Comparison of ENCODE assay signal across 13 cellular contexts in genomic region chrX:70176938-70177533, GRCh38. TPM values are rescaled to one million over a fixed set of nuclear protein-coding genes. Genes with fewer than 3 reads are reported as not detected.
DNase-seq lines count a peak whose midpoint lies in the region; ATAC-seq and TF ChIP-seq lines count a peak whose summit lies in the region.
"Had no signal": no experiment of that assay in that cellular context is flagged by ENCODE, and none has a peak within 500 bp of the region (broad histone marks: within the 10 kb centered on the region; RNA-seq: fewer than 3 reads in every experiment).

Gene DGAT2L6 (plus strand): TSS chrX:70177483. CDS start chrX:70177583, 100 bp downstream.

- no peak within 1 kb of the TSS for H2BK12ac ChIP-seq in H9 (ENCODE audit: insufficient read length, low read depth, low read length)

- no peaks in the 10 kb centered on the region for H3K9me3 ChIP-seq in A673 (ENCODE audit: low read depth, low read length, poor library complexity, severe bottlenecking)
- H3K9me3 ChIP-seq in H9 (ENCODE audit: control insufficient read depth, low read depth, low read length) = peaks cover 48% of the 10 kb centered on the region
- H3K9me3 ChIP-seq: thyroid gland had no signal

- no peak within 1 kb of the TSS for H3K4me3 ChIP-seq in A673 (ENCODE audit: low read depth, low read length, poor library complexity, severe bottlenecking)
- H3K4me3 ChIP-seq: thyroid gland had no signal

- H3K27me3 Mint-ChIP-seq in H9 (ENCODE audit: low read depth) = peaks cover 2% of the 10 kb centered on the region

- ATAC-seq in GM18868 (IDR thresholded peaks at IDR 0.05; ENCODE audit: unreplicated experiment) (peak; percentile 83), HG02642 (IDR thresholded peaks at IDR 0.05; ENCODE audit: poor library complexity, unreplicated experiment) (peak; percentile 57)
- ATAC-seq: natural killer cell treated with Interleukin-12 subunit alpha and Interleukin-12 subunit beta and Interleukin-15 and Interleukin-18, amount 100 ng/mL, for 72 hours had no signal

- intact Hi-C loops in A673 (cut with micrococcal nuclease; ENCODE audit: unreplicated experiment) = no loop called here

- H2AK5ac ChIP-seq in H9 (ENCODE audit: insufficient read length, low read length) = no peak within 1 kb of the TSS

- peaks cover 71 to 83% of the 10 kb centered on the region in 2 experiments for H3K9me3 Mint-ChIP-seq in H9
- H3K9me3 Mint-ChIP-seq: natural killer cell treated with Interleukin-12 subunit alpha and Interleukin-12 subunit beta and Interleukin-15 and Interleukin-18, amount 100 ng/mL, for 72 hours had no signal

- H3K23ac ChIP-seq in H9 (ENCODE audit: insufficient read length, low read depth, low read length) = no peak within 1 kb of the TSS

- H3K27ac Mint-ChIP-seq in H9 = no peak within 1 kb of the TSS
- H3K27ac Mint-ChIP-seq: natural killer cell treated with Interleukin-12 subunit alpha and Interleukin-12 subunit beta and Interleukin-15 and Interleukin-18, amount 100 ng/mL, for 72 hours had no signal

- peaks cover 0 to 5% (median 0%) of the 10 kb centered on the region in 3 experiments; a peak in 3 of 7 replicates for H3K36me3 Mint-ChIP-seq in H9 (ENCODE audit: insufficient read depth in 1 of 3, low read depth in 3 of 3)
- H3K36me3 Mint-ChIP-seq: natural killer cell treated with Interleukin-12 subunit alpha and Interleukin-12 subunit beta and Interleukin-15 and Interleukin-18, amount 100 ng/mL, for 72 hours had no signal

- no peak within 1 kb of the TSS for H3K9ac ChIP-seq in H9 (ENCODE audit: extremely low read depth, insufficient read length, low read length)

- H3K4ac ChIP-seq in H9 (ENCODE audit: low read depth, low read length) = no peak within 1 kb of the TSS

- no CpG with 5 or more reads among the region's 7 CpGs for WGBS in H9 (ENCODE audit: extremely low coverage, insufficient read length, low lambda C conversion rate)

- H3K36me3 ChIP-seq in A673 (ENCODE audit: insufficient read depth, low read length, poor library complexity, severe bottlenecking) = no peaks in the 10 kb centered on the region
- H3K36me3 ChIP-seq: thyroid gland had no signal

- H3K14ac ChIP-seq in H9 (ENCODE audit: insufficient read depth, low read length) = no peak within 1 kb of the TSS

- no peaks in the 10 kb centered on the region; the same call in 1 of the 2 replicates for H3K79me2 ChIP-seq in H9 (ENCODE audit: insufficient read depth, low read length)

- H2BK15ac ChIP-seq in H9 (ENCODE audit: low read depth, low read length) = no peak within 1 kb of the TSS

- H3K79me1 ChIP-seq in H9 (ENCODE audit: insufficient read depth, low read depth, low read length, poor library complexity, severe bottlenecking) = no peaks in the 10 kb centered on the region

- H3K4me1 Mint-ChIP-seq in H9 = peaks cover 22 to 23% of the 10 kb centered on the region in 2 experiments

- no peak within 1 kb of the TSS for H4K8ac ChIP-seq in H9 (replicated peaks; ENCODE audit: insufficient read length, low read depth, low read length)

- H4K5ac ChIP-seq in H9 (ENCODE audit: insufficient read length, low read depth, low read length) = no peak within 1 kb of the TSS

- H3K27me3 ChIP-seq in A673 (replicated peaks; ENCODE audit: insufficient read depth, low read depth, low read length, poor library complexity) (no peaks in the 10 kb centered on the region), H9 (ENCODE audit: insufficient read depth, low read length) (no peaks in the 10 kb centered on the region)
- H3K27me3 ChIP-seq: thyroid gland had no signal

- no peak within 1 kb of the TSS for H2BK20ac ChIP-seq in H9 (ENCODE audit: low read depth, low read length, poor library complexity, severe bottlenecking)

- H3K4me2 ChIP-seq in H9 (ENCODE audit: insufficient read depth, insufficient read length, low read length) = no peak within 1 kb of the TSS

- H3K23me2 ChIP-seq in H9 (ENCODE audit: insufficient read length, low read depth, low read length, poor library complexity, severe bottlenecking) = no peaks in the 10 kb centered on the region

- BruUV-seq in A673 (replicated peaks; lab: Mats Ljungman, UMichigan) = no TSS peak

- H3T11ph ChIP-seq in H9 (ENCODE audit: low read length) = no peak within 1 kb of the TSS

- POLR2A ChIA-PET in A673 (lab: Charles Lee; ENCODE audit: low non-redundant PET) (no interaction called here), RWPE1 (lab: Yijun Ruan, JAX; ENCODE audit: low non-redundant PET) (no interaction called here)

- H4K91ac ChIP-seq in H9 (ENCODE audit: insufficient read length, low read depth, low read length) = no peak within 1 kb of the TSS

- H3K27ac ChIP-seq in A673 (ENCODE audit: low read depth, low read length, poor library complexity, severe bottlenecking) (peak within 1 kb of the TSS; percentile 46), RWPE1 (no peak within 1 kb of the TSS), H9 (ENCODE audit: insufficient read length, low read depth, low read length) (no peak within 1 kb of the TSS)
- H3K27ac ChIP-seq: thyroid gland had no signal

- no peak within 1 kb of the TSS for H3K18ac ChIP-seq in H9 (ENCODE audit: insufficient read length, low read depth, low read length)

- CTCF ChIA-PET in A673 (lab: Charles Lee) = no interaction called here
- CTCF ChIA-PET in RWPE1 (lab: Yijun Ruan, JAX) = no interaction called here

- H2BK5ac ChIP-seq in H9 (ENCODE audit: insufficient read length, low read length) = no peak within 1 kb of the TSS

- TF ChIP-seq CTCF in A673 (conservative IDR thresholded peaks at IDR 0.05; ENCODE audit: low read depth, low read length) = no peak
- no peak for TF ChIP-seq CTCF in RWPE1 (conservative IDR thresholded peaks at IDR 0.05; ENCODE audit: low read depth)
- no peak for TF ChIP-seq CTCF in H9 (conservative IDR thresholded peaks at IDR 0.05)

- H3K4me1 ChIP-seq in A673 (ENCODE audit: insufficient read depth, low read length, poor library complexity, severe bottlenecking) (no peaks in the 10 kb centered on the region), H9 (ENCODE audit: insufficient read depth, low read length) (no peaks in the 10 kb centered on the region)
- H3K4me1 ChIP-seq: thyroid gland had no signal

- H2BK120ac ChIP-seq in H9 (ENCODE audit: low read depth, low read length, poor library complexity, severe bottlenecking) = no peak within 1 kb of the TSS

- H2AFZ ChIP-seq in H9 (ENCODE audit: low read length) = no peak within 1 kb of the TSS

- H3K4me3 Mint-ChIP-seq in H9 = no peak within 1 kb of the TSS
- H3K4me3 Mint-ChIP-seq: natural killer cell treated with Interleukin-12 subunit alpha and Interleukin-12 subunit beta and Interleukin-15 and Interleukin-18, amount 100 ng/mL, for 72 hours had no signal

- no peak within 1 kb of the TSS for H3K56ac ChIP-seq in H9 (ENCODE audit: insufficient read length, low read depth, low read length)

- H4K20me1 ChIP-seq in H9 (ENCODE audit: control insufficient read depth, insufficient read depth, insufficient read length) = no peaks in the 10 kb centered on the region

- DNase-seq in A673 (ENCODE audit: low spot score) (peak; percentile 58), NCI-H1092 treated with DMSO at 0.1 percent for 48 hours (lab: John Stamatoyannopoulos, UW) (peak; percentile 30), RWPE1 (ENCODE audit: low spot score) (no peak), H9 (no peak), activated T-cell treated with anti-CD3 and anti-CD28 coated beads for 4 hours (no peak), amniotic stem cell (lab: John Stamatoyannopoulos, UW) (no peak)
- DNase-seq: activated CD4-positive, CD25-positive, alpha-beta regulatory T cell; NK-92 treated with Interleukin-12 subunit alpha and Interleukin-12 subunit beta, amount 100 ng/mL, for 24 hours; stimulated activated CD4-positive, alpha-beta T cell treated with anti-CD3 and anti-CD28 coated beads, Interleukin-2, amount 100 ng/mL, for 24 hours; thyroid gland had no signal

RNA-seq across cellular contexts. Expression of gene DGAT2L6, which starts in this region (rescaled TPM):
- total RNA-seq in A673 (2021) = not detected in 2 replicates
- total RNA-seq in H9 (2021) = not detected in 2 replicates
- total RNA-seq: natural killer cell treated with Interleukin-12 subunit alpha and Interleukin-12 subunit beta and Interleukin-15 and Interleukin-18, amount 100 ng/mL, for 72 hours; thyroid gland had no signal

Comparison
In these comparisons a context has a peak if more than half of its experiments do, and no peak if none do; other contexts are left out.
1. Peak in DNase-seq and H3K27ac ChIP-seq in A673; RNA of the gene not detected or under 1 TPM.